Comparison of ENCODE assay signal across 17 cellular contexts in genomic region chr1:186220101-186220500, GRCh38.
"Had no signal": no experiment of that assay in that cellular context is flagged by ENCODE, and none has a peak within 500 bp of the region (broad histone marks: within the 10 kb centered on the region; RNA-seq: fewer than 3 reads in every experiment).

No MANE protein-coding gene starts in this region.

- H3K4me3 ChIP-seq: dorsolateral prefrontal cortex, esophagus squamous epithelium, prostate gland, right lobe of liver, spleen, tibial nerve had no signal

- H3K4me1 ChIP-seq: esophagus squamous epithelium, foreskin keratinocyte, prostate gland, right lobe of liver, spleen, tibial nerve had no signal

- H3K9me3 ChIP-seq: esophagus squamous epithelium, prostate gland, right lobe of liver, spleen, tibial nerve had no signal

- H3K27ac Mint-ChIP-seq: activated CD8-positive, alpha-beta memory T cell treated with anti-CD3 and anti-CD28 coated beads, Interleukin-2, amount 10 ng/mL, durations not matched to agents 7 days and 5 days; activated naive CD8-positive, alpha-beta T cell; activated T-cell treated with anti-CD3 and anti-CD28 coated beads, Interleukin-2, amount 50 U/mL, for 24 hours; nephron; stimulated activated naive B cell treated with anti-CD40 and anti-IgM and Interleukin-4, amounts not matched to agents 10 μg/mL and 1 μg/mL and 100 μg/mL, for 72 hours; T-helper 1 cell treated with Interleukin-12 subunit alpha and Interleukin-12 subunit beta and Interleukin-4 antibody, amounts not matched to agents 30 μg/mL and 1 μg/mL, for 36 hours had no signal

- H3K36me3 ChIP-seq: esophagus squamous epithelium, prostate gland, right lobe of liver, spleen, tibial nerve had no signal

- H3K36me3 Mint-ChIP-seq: activated CD8-positive, alpha-beta memory T cell treated with anti-CD3 and anti-CD28 coated beads, Interleukin-2, amount 10 ng/mL, durations not matched to agents 7 days and 5 days; activated naive CD8-positive, alpha-beta T cell; stimulated activated naive B cell treated with anti-CD40 and anti-IgM and Interleukin-4, amounts not matched to agents 10 μg/mL and 1 μg/mL and 100 μg/mL, for 72 hours had no signal

- ATAC-seq: activated CD8-positive, alpha-beta memory T cell treated with anti-CD3 and anti-CD28 coated beads, Interleukin-2, amount 10 ng/mL, durations not matched to agents 7 days and 5 days; foreskin keratinocyte; right lobe of liver; stimulated activated naive B cell treated with anti-CD40 and anti-IgM and Interleukin-4, amounts not matched to agents 10 μg/mL and 1 μg/mL and 100 μg/mL, for 72 hours had no signal

- DNase-seq: activated CD4-positive, alpha-beta T cell treated with anti-CD3 and anti-CD28 coated beads for 1 hour; activated CD4-positive, alpha-beta T cell treated with anti-CD3 and anti-CD28 coated beads, Interleukin-2, amount 50 U/mL, for 48 hours; activated CD8-positive, alpha-beta memory T cell treated with anti-CD3 and anti-CD28 coated beads, Interleukin-2, amount 10 ng/mL, durations not matched to agents 7 days and 5 days; activated gamma-delta T cell; activated T-cell treated with anti-CD3 and anti-CD28 coated beads, Interleukin-2, amount 50 U/mL, for 24 hours; dorsolateral prefrontal cortex; esophagus squamous epithelium; foreskin keratinocyte; right lobe of liver; spleen; stimulated activated CD4-positive, alpha-beta T cell treated with anti-CD3 and anti-CD28 coated beads, Interleukin-1b, Interleukin-23, amount 100 ng/mL, for 48 hours; stimulated activated naive B cell treated with anti-CD40 and anti-IgM and Interleukin-4, amounts not matched to agents 10 μg/mL and 1 μg/mL and 100 μg/mL, for 72 hours had no signal

- H3K4me3 Mint-ChIP-seq: activated CD8-positive, alpha-beta memory T cell treated with anti-CD3 and anti-CD28 coated beads, Interleukin-2, amount 10 ng/mL, durations not matched to agents 7 days and 5 days; activated naive CD8-positive, alpha-beta T cell; activated T-cell treated with anti-CD3 and anti-CD28 coated beads, Interleukin-2, amount 50 U/mL, for 24 hours; nephron; stimulated activated naive B cell treated with anti-CD40 and anti-IgM and Interleukin-4, amounts not matched to agents 10 μg/mL and 1 μg/mL and 100 μg/mL, for 72 hours; T-helper 1 cell treated with Interleukin-12 subunit alpha and Interleukin-12 subunit beta and Interleukin-4 antibody, amounts not matched to agents 30 μg/mL and 1 μg/mL, for 36 hours had no signal

- H3K9me3 Mint-ChIP-seq: activated T-cell treated with anti-CD3 and anti-CD28 coated beads, Interleukin-2, amount 50 U/mL, for 24 hours; nephron; T-helper 1 cell treated with Interleukin-12 subunit alpha and Interleukin-12 subunit beta and Interleukin-4 antibody, amounts not matched to agents 30 μg/mL and 1 μg/mL, for 36 hours had no signal

- H3K27me3 ChIP-seq: dorsolateral prefrontal cortex, esophagus squamous epithelium, foreskin keratinocyte, right lobe of liver, spleen, tibial nerve had no signal

- H3K4me1 Mint-ChIP-seq: activated CD8-positive, alpha-beta memory T cell treated with anti-CD3 and anti-CD28 coated beads, Interleukin-2, amount 10 ng/mL, durations not matched to agents 7 days and 5 days; nephron had no signal

- H3K27ac ChIP-seq: dorsolateral prefrontal cortex, esophagus squamous epithelium, foreskin keratinocyte, prostate gland, right lobe of liver, tibial nerve had no signal
